In the genomic region with DNA sequence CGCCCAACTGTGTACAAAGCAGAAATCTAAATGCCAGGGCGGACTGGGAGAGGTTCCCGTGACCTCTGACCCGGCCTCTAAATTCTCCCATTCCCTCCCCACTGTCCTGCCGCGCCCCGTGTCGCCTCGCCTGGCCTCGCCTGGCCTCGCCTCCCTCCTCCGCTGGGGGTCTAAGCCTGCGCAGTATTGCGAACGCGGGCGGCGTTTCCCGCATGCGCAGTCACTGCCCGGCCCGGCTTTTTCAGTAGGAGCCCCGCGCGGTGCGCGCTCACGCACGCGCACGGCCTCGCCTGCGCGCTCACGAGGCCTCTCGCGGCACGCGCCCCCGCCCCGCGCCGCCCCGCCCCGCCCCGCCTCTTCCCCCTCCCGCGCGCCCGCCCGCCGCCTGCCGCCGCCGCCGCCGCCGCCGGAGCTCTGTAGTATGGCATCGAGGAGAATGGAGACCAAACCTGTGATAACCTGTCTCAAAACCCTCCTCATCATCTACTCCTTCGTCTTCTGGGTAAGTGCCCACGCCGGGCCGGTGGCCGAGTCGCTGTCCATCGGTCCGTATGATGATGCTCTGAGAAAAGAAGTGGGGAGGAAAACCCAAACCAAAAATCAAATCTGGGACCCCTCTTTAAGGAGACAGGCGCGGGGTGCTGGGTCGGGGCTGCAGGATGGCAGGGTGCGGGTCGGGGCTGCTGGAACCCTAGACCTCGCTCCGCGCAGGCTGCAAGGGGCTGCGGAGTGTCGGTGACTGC, we compare ENCODE assay signal across 8 cellular contexts. TPM values are rescaled to one million over a fixed set of nuclear protein-coding genes. Genes with fewer than 3 reads are reported as not detected.
A peak's percentile ranks its signal among the peaks of the same experiment; 100 is the strongest.
DNase-seq lines count a peak whose midpoint lies in the region; ATAC-seq and TF ChIP-seq lines count a peak whose summit lies in the region.

A gene with protein sequence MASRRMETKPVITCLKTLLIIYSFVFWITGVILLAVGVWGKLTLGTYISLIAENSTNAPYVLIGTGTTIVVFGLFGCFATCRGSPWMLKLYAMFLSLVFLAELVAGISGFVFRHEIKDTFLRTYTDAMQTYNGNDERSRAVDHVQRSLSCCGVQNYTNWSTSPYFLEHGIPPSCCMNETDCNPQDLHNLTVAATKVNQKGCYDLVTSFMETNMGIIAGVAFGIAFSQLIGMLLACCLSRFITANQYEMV (plus strand): TSS at position 417 of the 743 bp plus-strand sequence. CDS start 5 bp downstream, at position 422.

- peak; percentile 76 for ATAC-seq in GM21360 (IDR thresholded peaks at IDR 0.05; ENCODE audit: unreplicated experiment)

- DNase-seq in C1 segment of cervical spinal cord (lab: John Stamatoyannopoulos, UW) (peak; percentile 10 to 83 (median 63)), Kasumi-1 (lab: John Stamatoyannopoulos, UW) (peak; percentile 33 to 47), SJSA1 (ENCODE audit: low read depth in 1 of 2, low spot score in 2 of 2) (peak; percentile 27 to 62), globus pallidus (ENCODE audit: low spot score) (peak; percentile 69)
- peak; percentile 80 for DNase-seq in activated naive CD4-positive, alpha-beta T cell treated with anti-CD3 and anti-CD28 coated beads, Interleukin-2, amount 10 ng/mL, durations not matched to agents 7 days and 5 days

- H3K36me3 Mint-ChIP-seq in activated naive CD4-positive, alpha-beta T cell treated with anti-CD3 and anti-CD28 coated beads, Interleukin-2, amount 10 ng/mL, durations not matched to agents 7 days and 5 days = no peaks in the 10 kb centered on the region

- H3K36me3 ChIP-seq in SJSA1 (no peaks in the 10 kb centered on the region), neutrophil (no peaks in the 10 kb centered on the region), stomach smooth muscle (ENCODE audit: control insufficient read depth in 2 of 2, insufficient read depth in 2 of 2, low read length in 2 of 2) (no peaks in the 10 kb centered on the region)

- no peak for TF ChIP-seq CTCF in neutrophil (IDR thresholded peaks at IDR 0.05)

- H3K9ac ChIP-seq in stomach smooth muscle (ENCODE audit: low read length in 2 of 2) = peak within 1 kb of the TSS; percentile 55 to 62

- H3K9me3 Mint-ChIP-seq in activated naive CD4-positive, alpha-beta T cell treated with anti-CD3 and anti-CD28 coated beads, Interleukin-2, amount 10 ng/mL, durations not matched to agents 7 days and 5 days = no peaks in the 10 kb centered on the region

- peaks cover 8% of the 10 kb centered on the region for H3K4me1 Mint-ChIP-seq in activated naive CD4-positive, alpha-beta T cell treated with anti-CD3 and anti-CD28 coated beads, Interleukin-2, amount 10 ng/mL, durations not matched to agents 7 days and 5 days

- CTCF ChIA-PET in activated naive CD4-positive, alpha-beta T cell treated with anti-CD3 and anti-CD28 coated beads, Interleukin-2, amount 10 ng/mL, durations not matched to agents 7 days and 5 days (lab: Charles Lee) = no interaction called here

- H3K27ac ChIP-seq in SJSA1 (no peak within 1 kb of the TSS), neutrophil (no peak within 1 kb of the TSS), stomach smooth muscle (ENCODE audit: low read length) (no peak within 1 kb of the TSS)

- H3K27ac Mint-ChIP-seq in activated naive CD4-positive, alpha-beta T cell treated with anti-CD3 and anti-CD28 coated beads, Interleukin-2, amount 10 ng/mL, durations not matched to agents 7 days and 5 days = peak within 1 kb of the TSS; percentile 28

- peak within 1 kb of the TSS; percentile 76 for H3K4me3 Mint-ChIP-seq in activated naive CD4-positive, alpha-beta T cell treated with anti-CD3 and anti-CD28 coated beads, Interleukin-2, amount 10 ng/mL, durations not matched to agents 7 days and 5 days

- peaks cover 4% of the 10 kb centered on the region; the same call in 1 of the 2 replicates for H3K4me1 ChIP-seq in SJSA1 (replicated peaks)
- H3K4me1 ChIP-seq in neutrophil (ENCODE audit: control insufficient read depth in 1 of 2, insufficient read depth in 1 of 2, low read depth in 1 of 2, low read length in 1 of 2) = peaks cover 0 to 4% of the 10 kb centered on the region in 2 experiments
- peaks cover 7% of the 10 kb centered on the region for H3K4me1 ChIP-seq in stomach smooth muscle (ENCODE audit: control insufficient read depth, insufficient read depth, low read length)

- peaks cover 31% of the 10 kb centered on the region for H3K27me3 Mint-ChIP-seq in activated naive CD4-positive, alpha-beta T cell treated with anti-CD3 and anti-CD28 coated beads, Interleukin-2, amount 10 ng/mL, durations not matched to agents 7 days and 5 days

- H3K4me3 ChIP-seq in SJSA1 = peak within 1 kb of the TSS; percentile 28
- peak within 1 kb of the TSS; percentile 40 to 48 for H3K4me3 ChIP-seq in neutrophil (ENCODE audit: low read depth in 1 of 2, low read length in 1 of 2)
- H3K4me3 ChIP-seq in stomach smooth muscle (ENCODE audit: low read length in 2 of 2) = peak within 1 kb of the TSS; percentile 67 to 78

- H3K9me3 ChIP-seq in SJSA1 (replicated peaks) (no peaks in the 10 kb centered on the region), neutrophil (no peaks in the 10 kb centered on the region), stomach smooth muscle (ENCODE audit: control insufficient read depth in 2 of 2, low read length in 2 of 2) (peaks cover 0 to 3% of the 10 kb centered on the region in 2 donors)

- H3K27me3 ChIP-seq in SJSA1 (replicated peaks) (0 out of 2 replicates have a peak, but pooled peaks cover 4% of the 10 kb centered on the region), neutrophil (peaks cover 45% of the 10 kb centered on the region), stomach smooth muscle (ENCODE audit: control insufficient read depth in 1 of 2, insufficient read depth in 2 of 2, low read length in 2 of 2) (peaks cover 0 to 6% of the 10 kb centered on the region in 2 donors)

RNA-seq across cellular contexts. Expression of the gene that starts here (rescaled TPM):
- total RNA-seq in SJSA1 (2014; rRNA removed; shearing (Covaris generic)) = 0.08 TPM in 1 of 2 replicates, not detected in the other

Comparison
In these comparisons a context has a peak if more than half of its experiments do, and no peak if none do; other contexts are left out.
1. Peak in DNase-seq and H3K4me3 ChIP-seq in SJSA1; RNA of the gene not detected or under 1 TPM.